In genomic region chr16:10625595-10626357, GRCh38 we compare ENCODE assay signal across 1 cellular context.
TF ChIP-seq lines count a peak whose summit lies in the region.

No MANE protein-coding gene starts in this region.

TF ChIP-seq in HepG2, 621 proteins besides CTCF, POLR2A, EP300 and RAD21 (continued from another document and continues in another):
- no peak for TF ChIP-seq TEF (CRISPR knock-in tag; IDR thresholded peaks at IDR 0.05)
- TF ChIP-seq ZNF556 (CRISPR knock-in tag; IDR thresholded peaks at IDR 0.05; ENCODE audit: borderline replicate concordance), result peak; percentile 25; the same call in 1 of the 2 replicates
- peak; percentile 40; the same call in 1 of the 2 replicates for TF ChIP-seq ZNF331 (CRISPR knock-in tag; IDR thresholded peaks at IDR 0.05)
- TF ChIP-seq HIC2 (CRISPR knock-in tag; IDR thresholded peaks at IDR 0.05; ENCODE audit: low read depth), result 0 out of 2 replicates have a peak, but pooled peaks have one; percentile 20
- 0 out of 2 replicates have a peak, but pooled peaks have one; percentile 15 for TF ChIP-seq RERE (CRISPR knock-in tag; IDR thresholded peaks at IDR 0.05; ENCODE audit: low read depth)
- peak; percentile 22; the same call in 1 of the 2 replicates for TF ChIP-seq TFE3 (CRISPR knock-in tag; IDR thresholded peaks at IDR 0.05)
- TF ChIP-seq MNT (IDR thresholded peaks at IDR 0.05), result no peak
- no peak for TF ChIP-seq ELF1 (CRISPR knock-in tag; IDR thresholded peaks at IDR 0.05)
- TF ChIP-seq MAFF (IDR thresholded peaks at IDR 0.05; ENCODE audit: low read depth, low read length), result peak; percentile 98
- 0 out of 2 replicates have a peak, but pooled peaks have one; percentile 21 for TF ChIP-seq KDM6A (CRISPR knock-in tag; IDR thresholded peaks at IDR 0.05; ENCODE audit: low read depth)
- TF ChIP-seq KLF16 (CRISPR knock-in tag; IDR thresholded peaks at IDR 0.05), result peak in 1 of 2 experiments; percentile 75; a peak in 1 of 4 replicates
- TF ChIP-seq KMT2B (CRISPR knock-in tag; IDR thresholded peaks at IDR 0.05), result no peak
- no peak for TF ChIP-seq ZNF431 (CRISPR knock-in tag; IDR thresholded peaks at IDR 0.05; ENCODE audit: borderline replicate concordance, low read depth)
- TF ChIP-seq BCL6 (CRISPR knock-in tag; IDR thresholded peaks at IDR 0.05), result 0 out of 2 replicates have a peak, but pooled peaks have one; percentile 19
- peak; percentile 69; the same call in 1 of the 2 replicates for TF ChIP-seq PRDM10 (CRISPR knock-in tag; IDR thresholded peaks at IDR 0.05; ENCODE audit: low read depth)
- peak; percentile 33; the same call in 1 of the 2 replicates for TF ChIP-seq PITX1 (CRISPR knock-in tag; IDR thresholded peaks at IDR 0.05)
- TF ChIP-seq ZNF18 (CRISPR knock-in tag; IDR thresholded peaks at IDR 0.05; ENCODE audit: insufficient replicate concordance), result peak; percentile 77
- TF ChIP-seq ZZZ3 (CRISPR knock-in tag; IDR thresholded peaks at IDR 0.05; ENCODE audit: borderline replicate concordance), result no peak
- TF ChIP-seq ZFP62 (CRISPR knock-in tag; IDR thresholded peaks at IDR 0.05), result no peak
- no peak for TF ChIP-seq TFDP1 (CRISPR knock-in tag; IDR thresholded peaks at IDR 0.05; ENCODE audit: borderline replicate concordance)
- 0 out of 2 replicates have a peak, but pooled peaks have one; percentile 19 for TF ChIP-seq CREM (IDR thresholded peaks at IDR 0.05)
- TF ChIP-seq CREM (CRISPR knock-in tag; IDR thresholded peaks at IDR 0.05), result no peak
- no peak for TF ChIP-seq HNRNPK (IDR thresholded peaks at IDR 0.05; ENCODE audit: low read depth, low read length, poor library complexity, severe bottlenecking)
- no peak for TF ChIP-seq ZNF292 (CRISPR knock-in tag; IDR thresholded peaks at IDR 0.05; ENCODE audit: borderline replicate concordance, low read depth)
- TF ChIP-seq TBX2 (CRISPR knock-in tag; IDR thresholded peaks at IDR 0.05; ENCODE audit: borderline replicate concordance), result peak; percentile 60; the same call in 1 of the 2 replicates
- TF ChIP-seq ZNF691 (CRISPR knock-in tag; IDR thresholded peaks at IDR 0.05; ENCODE audit: borderline replicate concordance, low read depth), result 0 out of 2 replicates have a peak, but pooled peaks have one; percentile 43
- no peak; the same call in 1 of the 2 replicates for TF ChIP-seq HNF1A (IDR thresholded peaks at IDR 0.05; ENCODE audit: low read depth)
- peak; percentile 29; the same call in 1 of the 2 replicates for TF ChIP-seq HNF1A (CRISPR knock-in tag; IDR thresholded peaks at IDR 0.05; ENCODE audit: borderline replicate concordance)
